Comparison of ENCODE assay signal across 1 cellular context in genomic region chr11:118002010-118002540, GRCh38.
TF ChIP-seq lines count a peak whose summit lies in the region.

No MANE protein-coding gene starts in this region.

TF ChIP-seq in K562, 482 proteins besides CTCF, POLR2A, EP300 and RAD21 (continued from another document and continues in another):
- TF ChIP-seq HSF4 (CRISPR knock-in tag; IDR thresholded peaks at IDR 0.05; ENCODE audit: borderline replicate concordance) (no peak), CREB1 (IDR thresholded peaks at IDR 0.05) (no peak), CREB1 (CRISPR knock-in tag; IDR thresholded peaks at IDR 0.05) (no peak), TEAD2 (tag; IDR thresholded peaks at IDR 0.05) (peak; percentile 68), ZKSCAN1 (IDR thresholded peaks at IDR 0.05; ENCODE audit: low read depth, low read length) (no peak), ZNF124 (CRISPR knock-in tag; IDR thresholded peaks at IDR 0.05) (no peak), ZNF668 (CRISPR knock-in tag; IDR thresholded peaks at IDR 0.05) (peak; percentile 81; the same call in 1 of the 2 replicates), MITF (IDR thresholded peaks at IDR 0.05) (no peak), ZBTB7A (IDR thresholded peaks at IDR 0.05; ENCODE audit: borderline replicate concordance, control insufficient read depth, low read depth, low read length) (no peak), ZNF277 (CRISPR knock-in tag; IDR thresholded peaks at IDR 0.05; ENCODE audit: borderline replicate concordance) (no peak), KDM4B (IDR thresholded peaks at IDR 0.05; ENCODE audit: borderline replicate concordance in 2 of 2, low read depth in 1 of 2) (no peak), PTRF (tag; IDR thresholded peaks at IDR 0.05) (peak; percentile 92), E2F8 (IDR thresholded peaks at IDR 0.05; ENCODE audit: low read depth, partially characterized antibody) (no peak), HMGXB4 (CRISPR knock-in tag; IDR thresholded peaks at IDR 0.05) (no peak), BCL6 (CRISPR knock-in tag; IDR thresholded peaks at IDR 0.05) (peak; percentile 27; the same call in 1 of the 2 replicates), TAF1 (IDR thresholded peaks at IDR 0.05; ENCODE audit: control insufficient read depth, extremely low read depth, insufficient read depth, low read length, severe bottlenecking) (no peak), PHF20 (IDR thresholded peaks at IDR 0.05; ENCODE audit: partially characterized antibody) (no peak), NR1H2 (CRISPR knock-in tag; IDR thresholded peaks at IDR 0.05) (no peak), XRCC4 (IDR thresholded peaks at IDR 0.05; ENCODE audit: extremely low read depth, insufficient read depth, insufficient read length) (no peak), THRAP3 (IDR thresholded peaks at IDR 0.05; ENCODE audit: borderline replicate concordance) (no peak), ZKSCAN8 (CRISPR knock-in tag; IDR thresholded peaks at IDR 0.05) (no peak), LEF1 (IDR thresholded peaks at IDR 0.05) (no peak), TAL1 (IDR thresholded peaks at IDR 0.05) (peak; percentile 28; the same call in 1 of the 2 replicates), MLLT1 (IDR thresholded peaks at IDR 0.05) (no peak), ZNF274 (IDR thresholded peaks at IDR 0.05; ENCODE audit: borderline replicate concordance, low read depth, low read length) (no peak), ASH1L (IDR thresholded peaks at IDR 0.05; ENCODE audit: borderline replicate concordance, low read depth, partially characterized antibody) (no peak), TEAD1 (CRISPR knock-in tag; IDR thresholded peaks at IDR 0.05) (peak in 1 of 2 experiments; percentile 81; a peak in 2 of 4 replicates), COPS2 (conservative IDR thresholded peaks at IDR 0.05) (no peak), ELF2 (CRISPR knock-in tag; IDR thresholded peaks at IDR 0.05) (0 out of 2 replicates have a peak, but pooled peaks have one; percentile 46), CREM (IDR thresholded peaks at IDR 0.05; ENCODE audit: low read depth) (no peak), SRSF9 (IDR thresholded peaks at IDR 0.05; ENCODE audit: borderline replicate concordance, low read depth, low read length) (no peak), DACH1 (IDR thresholded peaks at IDR 0.05; ENCODE audit: partially characterized antibody) (no peak), SMAD1 (IDR thresholded peaks at IDR 0.05; ENCODE audit: low read depth, low read length, partially characterized antibody) (no peak), ZNF778 (CRISPR knock-in tag; IDR thresholded peaks at IDR 0.05) (no peak), ZBTB11 (CRISPR knock-in tag; IDR thresholded peaks at IDR 0.05) (peak in 1 of 3 experiments; percentile 79; a peak in 2 of 6 replicates), SMAD4 (CRISPR knock-in tag; conservative IDR thresholded peaks at IDR 0.05) (peak; percentile 92), TRIM28 (IDR thresholded peaks at IDR 0.05) (no peak)
- TF ChIP-seq, protein P1, sequence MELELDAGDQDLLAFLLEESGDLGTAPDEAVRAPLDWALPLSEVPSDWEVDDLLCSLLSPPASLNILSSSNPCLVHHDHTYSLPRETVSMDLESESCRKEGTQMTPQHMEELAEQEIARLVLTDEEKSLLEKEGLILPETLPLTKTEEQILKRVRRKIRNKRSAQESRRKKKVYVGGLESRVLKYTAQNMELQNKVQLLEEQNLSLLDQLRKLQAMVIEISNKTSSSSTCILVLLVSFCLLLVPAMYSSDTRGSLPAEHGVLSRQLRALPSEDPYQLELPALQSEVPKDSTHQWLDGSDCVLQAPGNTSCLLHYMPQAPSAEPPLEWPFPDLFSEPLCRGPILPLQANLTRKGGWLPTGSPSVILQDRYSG (tag; conservative IDR thresholded peaks at IDR 0.05; ENCODE audit: low read depth), result peak; percentile 97
- TF ChIP-seq, protein P2, sequence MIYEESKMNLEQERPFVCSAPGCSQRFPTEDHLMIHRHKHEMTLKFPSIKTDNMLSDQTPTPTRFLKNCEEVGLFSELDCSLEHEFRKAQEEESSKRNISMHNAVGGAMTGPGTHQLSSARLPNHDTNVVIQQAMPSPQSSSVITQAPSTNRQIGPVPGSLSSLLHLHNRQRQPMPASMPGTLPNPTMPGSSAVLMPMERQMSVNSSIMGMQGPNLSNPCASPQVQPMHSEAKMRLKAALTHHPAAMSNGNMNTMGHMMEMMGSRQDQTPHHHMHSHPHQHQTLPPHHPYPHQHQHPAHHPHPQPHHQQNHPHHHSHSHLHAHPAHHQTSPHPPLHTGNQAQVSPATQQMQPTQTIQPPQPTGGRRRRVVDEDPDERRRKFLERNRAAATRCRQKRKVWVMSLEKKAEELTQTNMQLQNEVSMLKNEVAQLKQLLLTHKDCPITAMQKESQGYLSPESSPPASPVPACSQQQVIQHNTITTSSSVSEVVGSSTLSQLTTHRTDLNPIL (CRISPR knock-in tag; IDR thresholded peaks at IDR 0.05), result 0 out of 2 replicates have a peak, but pooled peaks have one; percentile 78
- TF ChIP-seq, protein P3, sequence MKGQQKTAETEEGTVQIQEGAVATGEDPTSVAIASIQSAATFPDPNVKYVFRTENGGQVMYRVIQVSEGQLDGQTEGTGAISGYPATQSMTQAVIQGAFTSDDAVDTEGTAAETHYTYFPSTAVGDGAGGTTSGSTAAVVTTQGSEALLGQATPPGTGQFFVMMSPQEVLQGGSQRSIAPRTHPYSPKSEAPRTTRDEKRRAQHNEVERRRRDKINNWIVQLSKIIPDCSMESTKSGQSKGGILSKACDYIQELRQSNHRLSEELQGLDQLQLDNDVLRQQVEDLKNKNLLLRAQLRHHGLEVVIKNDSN (CRISPR knock-in tag; IDR thresholded peaks at IDR 0.05), result no peak
- TF ChIP-seq, protein P4, sequence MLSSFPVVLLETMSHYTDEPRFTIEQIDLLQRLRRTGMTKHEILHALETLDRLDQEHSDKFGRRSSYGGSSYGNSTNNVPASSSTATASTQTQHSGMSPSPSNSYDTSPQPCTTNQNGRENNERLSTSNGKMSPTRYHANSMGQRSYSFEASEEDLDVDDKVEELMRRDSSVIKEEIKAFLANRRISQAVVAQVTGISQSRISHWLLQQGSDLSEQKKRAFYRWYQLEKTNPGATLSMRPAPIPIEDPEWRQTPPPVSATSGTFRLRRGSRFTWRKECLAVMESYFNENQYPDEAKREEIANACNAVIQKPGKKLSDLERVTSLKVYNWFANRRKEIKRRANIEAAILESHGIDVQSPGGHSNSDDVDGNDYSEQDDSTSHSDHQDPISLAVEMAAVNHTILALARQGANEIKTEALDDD (IDR thresholded peaks at IDR 0.05), result peak; percentile 96
- TF ChIP-seq, protein P5, sequence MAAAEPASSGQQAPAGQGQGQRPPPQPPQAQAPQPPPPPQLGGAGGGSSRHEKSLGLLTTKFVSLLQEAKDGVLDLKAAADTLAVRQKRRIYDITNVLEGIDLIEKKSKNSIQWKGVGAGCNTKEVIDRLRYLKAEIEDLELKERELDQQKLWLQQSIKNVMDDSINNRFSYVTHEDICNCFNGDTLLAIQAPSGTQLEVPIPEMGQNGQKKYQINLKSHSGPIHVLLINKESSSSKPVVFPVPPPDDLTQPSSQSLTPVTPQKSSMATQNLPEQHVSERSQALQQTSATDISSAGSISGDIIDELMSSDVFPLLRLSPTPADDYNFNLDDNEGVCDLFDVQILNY (CRISPR knock-in tag; IDR thresholded peaks at IDR 0.05), result no peak
- TF ChIP-seq, protein P6, sequence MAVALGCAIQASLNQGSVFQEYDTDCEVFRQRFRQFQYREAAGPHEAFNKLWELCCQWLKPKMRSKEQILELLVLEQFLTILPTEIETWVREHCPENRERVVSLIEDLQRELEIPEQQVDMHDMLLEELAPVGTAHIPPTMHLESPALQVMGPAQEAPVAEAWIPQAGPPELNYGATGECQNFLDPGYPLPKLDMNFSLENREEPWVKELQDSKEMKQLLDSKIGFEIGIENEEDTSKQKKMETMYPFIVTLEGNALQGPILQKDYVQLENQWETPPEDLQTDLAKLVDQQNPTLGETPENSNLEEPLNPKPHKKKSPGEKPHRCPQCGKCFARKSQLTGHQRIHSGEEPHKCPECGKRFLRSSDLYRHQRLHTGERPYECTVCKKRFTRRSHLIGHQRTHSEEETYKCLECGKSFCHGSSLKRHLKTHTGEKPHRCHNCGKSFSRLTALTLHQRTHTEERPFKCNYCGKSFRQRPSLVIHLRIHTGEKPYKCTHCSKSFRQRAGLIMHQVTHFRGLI (CRISPR knock-in tag; IDR thresholded peaks at IDR 0.05), result peak; percentile 92
